Comparison of ENCODE assay signal across 8 cellular contexts in genomic region chr9:132769895-132770774, GRCh38.
A peak's percentile ranks its signal among the peaks of the same experiment; 100 is the strongest.
DNase-seq lines count a peak whose midpoint lies in the region; ATAC-seq and TF ChIP-seq lines count a peak whose summit lies in the region.

No MANE protein-coding gene starts in this region.

- peak overlapping the region; percentile 99 for H3K4me3 Mint-ChIP-seq in HFFc6
- H3K4me3 Mint-ChIP-seq in activated T-cell treated with anti-CD3 and anti-CD28 coated beads, Interleukin-2, amount 50 U/mL, for 24 hours: peak overlapping the region; percentile 91
- peak overlapping the region; percentile 96 to 100 (median 99) for H3K4me3 Mint-ChIP-seq in naive B cell
- peak overlapping the region; percentile 99 for H3K4me3 Mint-ChIP-seq in stimulated activated memory B cell treated with anti-CD40 and anti-IgM and Interleukin-4, amounts not matched to agents 10 μg/mL and 1 μg/mL and 100 μg/mL, for 72 hours

- H3K27me3 Mint-ChIP-seq in HFFc6 (ENCODE audit: insufficient read depth) (peaks cover 10% of the 10 kb centered on the region), naive B cell (no peaks in the 10 kb centered on the region)
- no peaks in the 10 kb centered on the region for H3K27me3 Mint-ChIP-seq in activated T-cell treated with anti-CD3 and anti-CD28 coated beads, Interleukin-2, amount 50 U/mL, for 24 hours
- H3K27me3 Mint-ChIP-seq in stimulated activated memory B cell treated with anti-CD40 and anti-IgM and Interleukin-4, amounts not matched to agents 10 μg/mL and 1 μg/mL and 100 μg/mL, for 72 hours: no peaks in the 10 kb centered on the region

- H3K9me3 Mint-ChIP-seq in HFFc6 (peaks cover 7% of the 10 kb centered on the region), naive B cell (peaks cover 0 to 4% (median 0%) of the 10 kb centered on the region in 7 donors)
- peaks cover 9% of the 10 kb centered on the region for H3K9me3 Mint-ChIP-seq in activated T-cell treated with anti-CD3 and anti-CD28 coated beads, Interleukin-2, amount 50 U/mL, for 24 hours
- H3K9me3 Mint-ChIP-seq in stimulated activated memory B cell treated with anti-CD40 and anti-IgM and Interleukin-4, amounts not matched to agents 10 μg/mL and 1 μg/mL and 100 μg/mL, for 72 hours: peaks cover 5% of the 10 kb centered on the region

- peak overlapping the region; percentile 94 for H3K27ac Mint-ChIP-seq in HFFc6
- peak overlapping the region; percentile 97 for H3K27ac Mint-ChIP-seq in activated T-cell treated with anti-CD3 and anti-CD28 coated beads, Interleukin-2, amount 50 U/mL, for 24 hours
- peak overlapping the region; percentile 89 to 99 (median 97) for H3K27ac Mint-ChIP-seq in naive B cell
- H3K27ac Mint-ChIP-seq in stimulated activated memory B cell treated with anti-CD40 and anti-IgM and Interleukin-4, amounts not matched to agents 10 μg/mL and 1 μg/mL and 100 μg/mL, for 72 hours: peak overlapping the region; percentile 94

- DNase-seq in GM04503 (ENCODE audit: low read depth) (peak; percentile 9), HFFc6 (no peak), NOMO-1 treated with DMSO at 0.1 percent for 48 hours (lab: John Stamatoyannopoulos, UW; ENCODE audit: unreplicated experiment) (peak; percentile 72), fibroblast of lung (ENCODE audit: low read depth in 2 of 2) (peak; percentile 59 to 69), naive B cell (peak; percentile 67)
- peak; percentile 81 for DNase-seq in activated T-cell treated with anti-CD3 and anti-CD28 coated beads, Interleukin-2, amount 50 U/mL, for 24 hours
- DNase-seq in NK-92 treated with Interleukin-12 subunit alpha and Interleukin-12 subunit beta, amount 100 ng/mL, for 24 hours (lab: John Stamatoyannopoulos, UW): no peak

- peak overlapping the region; percentile 90 for H2AFZ ChIP-seq in fibroblast of lung (ENCODE audit: low read length)

- H3K27me3 ChIP-seq in fibroblast of lung (ENCODE audit: control insufficient read depth, insufficient read depth, low read length): peaks cover 3% of the 10 kb centered on the region

- peak overlapping the region; percentile 85 for H3K4me2 ChIP-seq in fibroblast of lung (ENCODE audit: extremely low read depth, insufficient read depth, low read length)

- H3K36me3 Mint-ChIP-seq in HFFc6 (ENCODE audit: low read depth) (no peaks in the 10 kb centered on the region), naive B cell (no peaks in the 10 kb centered on the region)
- H3K36me3 Mint-ChIP-seq in activated T-cell treated with anti-CD3 and anti-CD28 coated beads, Interleukin-2, amount 50 U/mL, for 24 hours (ENCODE audit: low read depth): peaks cover 10% of the 10 kb centered on the region
- peaks cover 7% of the 10 kb centered on the region for H3K36me3 Mint-ChIP-seq in stimulated activated memory B cell treated with anti-CD40 and anti-IgM and Interleukin-4, amounts not matched to agents 10 μg/mL and 1 μg/mL and 100 μg/mL, for 72 hours

- H3K4me1 ChIP-seq in fibroblast of lung (ENCODE audit: control insufficient read depth, extremely low read depth, insufficient read depth, low read length): no peaks in the 10 kb centered on the region

- H3K4me3 ChIP-seq in fibroblast of lung (replicated peaks in 1 of 4; ENCODE audit: control extremely low read depth in 1 of 4, insufficient read depth in 1 of 4, low read depth in 3 of 4, low read length in 4 of 4): peak overlapping the region; percentile 70 to 86 (median 75)

- H3K36me3 ChIP-seq in fibroblast of lung (ENCODE audit: control insufficient read depth, insufficient read depth, low read length): no peaks in the 10 kb centered on the region

- TF ChIP-seq CTCF in HFFc6 (IDR thresholded peaks at IDR 0.05) (no peak), fibroblast of lung (conservative IDR thresholded peaks at IDR 0.05 in 1 of 2, IDR thresholded peaks at IDR 0.05 in 1 of 2; ENCODE audit: low read depth in 1 of 2, low read length in 2 of 2) (no peak)

- H3K27ac ChIP-seq in fibroblast of lung (ENCODE audit: insufficient read depth, low read length): peak overlapping the region; percentile 83

- no peaks in the 10 kb centered on the region for H3K9me3 ChIP-seq in fibroblast of lung (ENCODE audit: control insufficient read depth, insufficient read depth, low read depth, low read length)

- H3K79me2 ChIP-seq in fibroblast of lung (ENCODE audit: control insufficient read depth, insufficient read depth, low read length): no peaks in the 10 kb centered on the region

- peaks cover 6% of the 10 kb centered on the region; the same call in 1 of the 2 replicates for H3K4me1 Mint-ChIP-seq in HFFc6 (ENCODE audit: low read depth)
- peaks cover 23% of the 10 kb centered on the region for H3K4me1 Mint-ChIP-seq in activated T-cell treated with anti-CD3 and anti-CD28 coated beads, Interleukin-2, amount 50 U/mL, for 24 hours (ENCODE audit: low read depth)
- peaks cover 16 to 22% (median 17%) of the 10 kb centered on the region in 3 donors for H3K4me1 Mint-ChIP-seq in naive B cell
- H3K4me1 Mint-ChIP-seq in stimulated activated memory B cell treated with anti-CD40 and anti-IgM and Interleukin-4, amounts not matched to agents 10 μg/mL and 1 μg/mL and 100 μg/mL, for 72 hours: peaks cover 9% of the 10 kb centered on the region

- peak; percentile 74 to 75 for ATAC-seq in naive B cell (ENCODE audit: low read depth in 2 of 2)
- peak; percentile 86 for ATAC-seq in stimulated activated memory B cell treated with anti-CD40 and anti-IgM and Interleukin-4, amounts not matched to agents 10 μg/mL and 1 μg/mL and 100 μg/mL, for 72 hours

- H3K9ac ChIP-seq in fibroblast of lung (ENCODE audit: insufficient read depth, low read length): peak overlapping the region; percentile 82

- no peaks in the 10 kb centered on the region for H4K20me1 ChIP-seq in fibroblast of lung (ENCODE audit: control insufficient read depth, extremely low read depth, insufficient read depth, low read length)

Comparison
In these comparisons a context has a peak if more than half of its experiments do, and no peak if none do; other contexts are left out.
1. DNase-seq: peak in GM04503 (single experiment), NOMO-1 treated with DMSO at 0.1 percent for 48 hours (single experiment), activated T-cell treated with anti-CD3 and anti-CD28 coated beads, Interleukin-2, amount 50 U/mL, for 24 hours (single experiment), fibroblast of lung (2 of 2) and naive B cell (single experiment); none in HFFc6 (single experiment) and NK-92 treated with Interleukin-12 subunit alpha and Interleukin-12 subunit beta, amount 100 ng/mL, for 24 hours (single experiment).
2. Peak in every context shown above with its lines, with median percentiles within 50 percentile points of each other: H3K27ac Mint-ChIP-seq and H3K4me3 Mint-ChIP-seq.